Comparison of ENCODE assay signal across 1 cellular context in the genomic region with DNA sequence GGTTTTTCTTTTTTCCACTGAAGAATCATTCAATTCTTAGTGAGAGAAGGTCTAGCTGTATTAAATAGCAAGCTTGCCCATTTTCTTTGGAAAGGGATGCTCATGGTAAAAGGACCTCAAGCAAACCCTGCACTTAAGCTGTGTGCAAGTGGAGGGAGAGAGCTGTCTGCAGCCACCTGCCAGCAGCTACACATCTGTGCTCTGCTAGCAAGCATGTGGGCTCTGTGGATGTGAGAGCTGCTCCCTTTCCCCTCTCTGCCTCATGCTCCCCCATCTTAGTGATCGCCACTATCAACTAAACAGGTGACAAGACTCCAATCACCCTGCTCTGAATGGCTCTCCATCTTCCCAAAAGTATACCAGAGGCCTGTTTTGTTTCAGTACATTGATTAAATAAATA.
TF ChIP-seq lines count a peak whose summit lies in the region.

No MANE protein-coding gene starts in this region.

TF ChIP-seq in SK-N-SH treated with all-trans-retinoic acid at 6 μM for 48 hours, 23 proteins besides CTCF, POLR2A, EP300 and RAD21 (continued from another document):
- TF ChIP-seq ESRRG (CRISPR knock-in tag; IDR thresholded peaks at IDR 0.05) (no peak), ARNTL (CRISPR knock-in tag; IDR thresholded peaks at IDR 0.05; ENCODE audit: borderline replicate concordance, low read depth) (no peak), TOX (CRISPR knock-in tag; IDR thresholded peaks at IDR 0.05; ENCODE audit: borderline replicate concordance) (no peak), ZNF565 (CRISPR knock-in tag; conservative IDR thresholded peaks at IDR 0.05; ENCODE audit: low read depth) (no peak), ZFP3 (CRISPR knock-in tag; IDR thresholded peaks at IDR 0.05) (no peak)
- TF ChIP-seq, protein P1, sequence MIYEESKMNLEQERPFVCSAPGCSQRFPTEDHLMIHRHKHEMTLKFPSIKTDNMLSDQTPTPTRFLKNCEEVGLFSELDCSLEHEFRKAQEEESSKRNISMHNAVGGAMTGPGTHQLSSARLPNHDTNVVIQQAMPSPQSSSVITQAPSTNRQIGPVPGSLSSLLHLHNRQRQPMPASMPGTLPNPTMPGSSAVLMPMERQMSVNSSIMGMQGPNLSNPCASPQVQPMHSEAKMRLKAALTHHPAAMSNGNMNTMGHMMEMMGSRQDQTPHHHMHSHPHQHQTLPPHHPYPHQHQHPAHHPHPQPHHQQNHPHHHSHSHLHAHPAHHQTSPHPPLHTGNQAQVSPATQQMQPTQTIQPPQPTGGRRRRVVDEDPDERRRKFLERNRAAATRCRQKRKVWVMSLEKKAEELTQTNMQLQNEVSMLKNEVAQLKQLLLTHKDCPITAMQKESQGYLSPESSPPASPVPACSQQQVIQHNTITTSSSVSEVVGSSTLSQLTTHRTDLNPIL (CRISPR knock-in tag; IDR thresholded peaks at IDR 0.05; ENCODE audit: low read depth) = no peak
